ENCODE assay signal across 29 cellular contexts in genomic region chr15:68880382-68880781, GRCh38.
"Had no signal": no experiment of that assay in that cellular context is flagged by ENCODE, and none has a peak within 500 bp of the region (broad histone marks: within the 10 kb centered on the region; RNA-seq: fewer than 3 reads in every experiment).

No MANE protein-coding gene starts in this region.

- H3K4me1 Mint-ChIP-seq: stimulated activated effector memory CD8-positive, alpha-beta T cell treated with anti-CD3 and anti-CD28 coated beads, Interleukin-12 subunit alpha, Interleukin-12 subunit beta, amount 100 ng/mL, for 72 hours; stimulated activated memory B cell treated with anti-CD40 and anti-IgM and Interleukin-4, amounts not matched to agents 10 μg/mL and 1 μg/mL and 100 μg/mL, for 72 hours had no signal

- DNase-seq: stimulated activated CD4-positive, alpha-beta T cell treated with anti-CD3 and anti-CD28 coated beads, Interleukin-2, amount 100 ng/mL, for 48 hours; stimulated activated CD4-positive, alpha-beta T cell treated with anti-CD3 and anti-CD28 coated beads, Interleukin-4, amount 100 ng/mL, for 1 hour; stimulated activated CD4-positive, alpha-beta T cell treated with anti-CD3 and anti-CD28 coated beads, Interleukin-4, amount 100 ng/mL, for 24 hours; stimulated activated CD4-positive, alpha-beta T cell treated with anti-CD3 and anti-CD28 coated beads, Interleukin-4, amount 100 ng/mL, for 4 hours; stimulated activated CD8-positive, alpha-beta memory T cell treated with anti-CD3 and anti-CD28 coated beads, Interleukin-4, amount 100 ng/mL, for 48 hours; stimulated activated naive B cell treated with anti-CD40 and anti-IgM and Interleukin-4, amounts not matched to agents 10 μg/mL and 1 μg/mL and 100 μg/mL, for 72 hours; stimulated activated naive CD4-positive, alpha-beta T cell; stimulated activated naive CD4-positive, alpha-beta T cell treated with Interleukin-2 at 50 U/mL for 16 hours; stimulated activated naive CD8-positive, alpha-beta T cell treated with anti-CD3 and anti-CD28 coated beads, Interleukin-15, amount 100 ng/mL, for 72 hours; stimulated activated naive CD8-positive, alpha-beta T cell treated with anti-CD3 and anti-CD28 coated beads, Interleukin-15, Interleukin-2, amounts not matched to agents 100 U/mL and 50 U/mL, for 24 hours; stomach; substantia nigra; testis; thyroid gland; tibial artery; transverse colon; trophoblast cell; upper lobe of left lung; upper lobe of right lung; uterus had no signal

- H3K4me3 ChIP-seq: stomach, suprapubic skin, testis, thoracic aorta, thyroid gland, tibial artery, tibial nerve, transverse colon, upper lobe of left lung, upper lobe of right lung, uterus, vagina had no signal

- H3K27ac Mint-ChIP-seq: stimulated activated effector memory CD8-positive, alpha-beta T cell treated with anti-CD3 and anti-CD28 coated beads, Interleukin-12 subunit alpha, Interleukin-12 subunit beta, amount 100 ng/mL, for 72 hours; stimulated activated memory B cell treated with anti-CD40 and anti-IgM and Interleukin-4, amounts not matched to agents 10 μg/mL and 1 μg/mL and 100 μg/mL, for 72 hours; stimulated activated naive B cell treated with anti-CD40 and anti-IgM and Interleukin-4, amounts not matched to agents 10 μg/mL and 1 μg/mL and 100 μg/mL, for 72 hours; stimulated activated naive CD8-positive, alpha-beta T cell treated with anti-CD3 and anti-CD28 coated beads, Interleukin-15, amount 100 ng/mL, for 72 hours; stimulated activated naive CD8-positive, alpha-beta T cell treated with anti-CD3 and anti-CD28 coated beads, Interleukin-15, Interleukin-2, amounts not matched to agents 100 ng/mL and 50 ng/mL, for 24 hours; type B pancreatic cell had no signal

- H3K36me3 Mint-ChIP-seq: stimulated activated effector memory CD8-positive, alpha-beta T cell treated with anti-CD3 and anti-CD28 coated beads, Interleukin-12 subunit alpha, Interleukin-12 subunit beta, amount 100 ng/mL, for 72 hours; stimulated activated memory B cell treated with anti-CD40 and anti-IgM and Interleukin-4, amounts not matched to agents 10 μg/mL and 1 μg/mL and 100 μg/mL, for 72 hours; stimulated activated naive B cell treated with anti-CD40 and anti-IgM and Interleukin-4, amounts not matched to agents 10 μg/mL and 1 μg/mL and 100 μg/mL, for 72 hours; type B pancreatic cell had no signal

- H3K9me3 ChIP-seq: stomach, suprapubic skin, testis, thoracic aorta, thyroid gland, tibial artery, tibial nerve, transverse colon, upper lobe of left lung, upper lobe of right lung, uterus, vagina had no signal

- H3K36me3 ChIP-seq: stomach, suprapubic skin, thoracic aorta, thyroid gland, tibial artery, tibial nerve, transverse colon, upper lobe of left lung, upper lobe of right lung, uterus, vagina had no signal

- H3K4me1 ChIP-seq: uterus had no signal

- ATAC-seq: stimulated activated effector memory CD8-positive, alpha-beta T cell treated with anti-CD3 and anti-CD28 coated beads, Interleukin-12 subunit alpha, Interleukin-12 subunit beta, amount 100 ng/mL, for 72 hours; stimulated activated memory B cell treated with anti-CD40 and anti-IgM and Interleukin-4, amounts not matched to agents 10 μg/mL and 1 μg/mL and 100 μg/mL, for 72 hours; stimulated activated naive B cell treated with anti-CD40 and anti-IgM and Interleukin-4, amounts not matched to agents 10 μg/mL and 1 μg/mL and 100 μg/mL, for 72 hours; stimulated activated naive CD8-positive, alpha-beta T cell treated with anti-CD3 and anti-CD28 coated beads, Interleukin-15, amount 100 ng/mL, for 72 hours; stimulated activated naive CD8-positive, alpha-beta T cell treated with anti-CD3 and anti-CD28 coated beads, Interleukin-15, Interleukin-2, amounts not matched to agents 100 U/mL and 50 U/mL, for 24 hours; upper lobe of right lung had no signal

- H3K4me3 Mint-ChIP-seq: stimulated activated effector memory CD8-positive, alpha-beta T cell treated with anti-CD3 and anti-CD28 coated beads, Interleukin-12 subunit alpha, Interleukin-12 subunit beta, amount 100 ng/mL, for 72 hours; stimulated activated memory B cell treated with anti-CD40 and anti-IgM and Interleukin-4, amounts not matched to agents 10 μg/mL and 1 μg/mL and 100 μg/mL, for 72 hours; stimulated activated naive B cell treated with anti-CD40 and anti-IgM and Interleukin-4, amounts not matched to agents 10 μg/mL and 1 μg/mL and 100 μg/mL, for 72 hours; stimulated activated naive CD8-positive, alpha-beta T cell treated with anti-CD3 and anti-CD28 coated beads, Interleukin-15, amount 100 ng/mL, for 72 hours; stimulated activated naive CD8-positive, alpha-beta T cell treated with anti-CD3 and anti-CD28 coated beads, Interleukin-15, Interleukin-2, amounts not matched to agents 100 ng/mL and 50 ng/mL, for 24 hours; type B pancreatic cell had no signal

- FAIRE-seq: urothelium cell line had no signal

- H3K27me3 ChIP-seq: stomach, suprapubic skin, testis, thyroid gland, tibial artery, tibial nerve, upper lobe of left lung, upper lobe of right lung, uterus, vagina had no signal

- H3K27ac ChIP-seq: stomach, suprapubic skin, testis, thoracic aorta, thyroid gland, tibial artery, tibial nerve, transverse colon, upper lobe of left lung, upper lobe of right lung, uterus, vagina had no signal

- H3K9me3 Mint-ChIP-seq: stimulated activated effector memory CD8-positive, alpha-beta T cell treated with anti-CD3 and anti-CD28 coated beads, Interleukin-12 subunit alpha, Interleukin-12 subunit beta, amount 100 ng/mL, for 72 hours; stimulated activated memory B cell treated with anti-CD40 and anti-IgM and Interleukin-4, amounts not matched to agents 10 μg/mL and 1 μg/mL and 100 μg/mL, for 72 hours; stimulated activated naive B cell treated with anti-CD40 and anti-IgM and Interleukin-4, amounts not matched to agents 10 μg/mL and 1 μg/mL and 100 μg/mL, for 72 hours; stimulated activated naive CD8-positive, alpha-beta T cell treated with anti-CD3 and anti-CD28 coated beads, Interleukin-15, amount 100 ng/mL, for 72 hours; stimulated activated naive CD8-positive, alpha-beta T cell treated with anti-CD3 and anti-CD28 coated beads, Interleukin-15, Interleukin-2, amounts not matched to agents 100 ng/mL and 50 ng/mL, for 24 hours; type B pancreatic cell had no signal
